8 cellular contexts compared by ENCODE assay signal in genomic region chr19:13849991-13850909, GRCh38. TPM values are rescaled to one million over a fixed set of nuclear protein-coding genes. Genes with fewer than 3 reads are reported as not detected.
DNase-seq lines count a peak whose midpoint lies in the region; ATAC-seq and TF ChIP-seq lines count a peak whose summit lies in the region.

No MANE protein-coding gene starts in this region.

- no peak for ATAC-seq in GM21360 (IDR thresholded peaks at IDR 0.05; ENCODE audit: unreplicated experiment)

- TF ChIP-seq CTCF in AG04449 (IDR thresholded peaks at IDR 0.05; ENCODE audit: insufficient read depth, low read length, missing control alignments), result no peak
- TF ChIP-seq CTCF in neutrophil (IDR thresholded peaks at IDR 0.05), result no peak
- TF ChIP-seq CTCF in uterus (IDR thresholded peaks at IDR 0.05), result no peak

- peak overlapping the region; percentile 47 for H3K4me3 ChIP-seq in AG04449 (ENCODE audit: low read depth, low read length)
- peak overlapping the region; percentile 77 for H3K4me3 ChIP-seq in adipocyte (ENCODE audit: low read length)
- peak overlapping the region; percentile 62 to 64 for H3K4me3 ChIP-seq in neutrophil (ENCODE audit: low read depth in 1 of 2, low read length in 1 of 2)
- peak overlapping the region; percentile 36 to 37 for H3K4me3 ChIP-seq in uterus

- intact Hi-C loops in head of caudate nucleus (cut with DNase I) (no loop called here), uterus (cut with DNase I; ENCODE audit: low total_unique reads) (loop anchor here (5.0 kb wide), 1 partner anchor 53 kb away; the partner anchor contains the start of gene ZSWIM4)

- CTCF ChIA-PET in AG04449 (lab: Yijun Ruan, JAX), result interaction anchor here (0.5 to 4.6 kb wide), 8 partner anchors 9 to 228 kb away, joined by 3 to 41 read pairs (median 6); no protein-coding TSS in a partner anchor

- TF ChIP-seq POLR2A in uterus (IDR thresholded peaks at IDR 0.05), result peak in 1 of 2 donors; percentile 67

- H3K36me3 ChIP-seq in adipocyte (ENCODE audit: control insufficient read depth, insufficient read depth, low read length, severe bottlenecking) (no peaks in the 10 kb centered on the region), neutrophil (no peaks in the 10 kb centered on the region), uterus (no peaks in the 10 kb centered on the region)

- H3K27me3 ChIP-seq in adipocyte (replicated peaks; ENCODE audit: control insufficient read depth, insufficient read depth, low read length) (no peaks in the 10 kb centered on the region), neutrophil (peaks cover 32% of the 10 kb centered on the region), uterus (no peaks in the 10 kb centered on the region)

- POLR2A ChIA-PET in AG04449 (lab: Yijun Ruan, JAX), result interaction anchor here (0.9 to 5.6 kb wide), 5 partner anchors 11 to 62 kb away, joined by 3 to 102 read pairs (median 3); no protein-coding TSS in a partner anchor

- H3K9me3 ChIP-seq in adipocyte (ENCODE audit: control insufficient read depth, low read length), result no peaks in the 10 kb centered on the region
- no peaks in the 10 kb centered on the region for H3K9me3 ChIP-seq in neutrophil
- H3K9me3 ChIP-seq in uterus, result no peaks in the 10 kb centered on the region

- H3K9ac ChIP-seq in adipocyte (ENCODE audit: low read length), result peak overlapping the region; percentile 88

- H3K4me1 ChIP-seq in adipocyte (ENCODE audit: control insufficient read depth, insufficient read depth, low read length) (peaks cover 47% of the 10 kb centered on the region), neutrophil (ENCODE audit: control insufficient read depth in 1 of 2, insufficient read depth in 1 of 2, low read depth in 1 of 2, low read length in 1 of 2) (peaks cover 46 to 57% of the 10 kb centered on the region in 2 experiments), uterus (peaks cover 14 to 35% of the 10 kb centered on the region in 2 donors)

- H3K27ac ChIP-seq in neutrophil, result peak overlapping the region; percentile 80
- H3K27ac ChIP-seq in uterus, result peak overlapping the region; percentile 100

- DNase-seq in AG04449 (ENCODE audit: low read depth, low spot score) (no peak), HCEC 1CT (peak; percentile 79), RPMI8226 (peak; percentile 73), adipocyte (ENCODE audit: low read depth) (peak; percentile 92), head of caudate nucleus (peak in 39 of 42 donors; percentile 28 to 92 (median 78)), uterus (peak; percentile 79 to 92)

RNA-seq across cellular contexts. Expression of gene NANOS3, which starts 26.7 kb away (rescaled TPM):
- 1 to 10 TPM in 1 of 4 donors, not detected in 3; 1.2 TPM for total RNA-seq in uterus

RNA-seq across cellular contexts. Expression of gene ZSWIM4, which starts 55.0 kb away (rescaled TPM):
- total RNA-seq in uterus, result 1 to 10 TPM in 3 of 4 donors, under 1 TPM in 1; 0.26 to 8.4 (median 6.0) TPM

RNA-seq across cellular contexts. Expression of gene BRME1, which starts 55.7 kb away (rescaled TPM):
- total RNA-seq in uterus, result 1 to 10 TPM in 3 of 4 donors, not detected in 1; 4.8 to 7.7 (median 5.8) TPM

RNA-seq across cellular contexts. Expression of gene CC2D1A, which starts 55.8 kb away (rescaled TPM):
- 10 to 100 TPM in 2 of 4 donors, 1 to 10 TPM in 2; 3.2 to 44.4 (median 13.2) TPM for total RNA-seq in uterus
